ENCODE assay signal across 1 cellular context in the genomic region with DNA sequence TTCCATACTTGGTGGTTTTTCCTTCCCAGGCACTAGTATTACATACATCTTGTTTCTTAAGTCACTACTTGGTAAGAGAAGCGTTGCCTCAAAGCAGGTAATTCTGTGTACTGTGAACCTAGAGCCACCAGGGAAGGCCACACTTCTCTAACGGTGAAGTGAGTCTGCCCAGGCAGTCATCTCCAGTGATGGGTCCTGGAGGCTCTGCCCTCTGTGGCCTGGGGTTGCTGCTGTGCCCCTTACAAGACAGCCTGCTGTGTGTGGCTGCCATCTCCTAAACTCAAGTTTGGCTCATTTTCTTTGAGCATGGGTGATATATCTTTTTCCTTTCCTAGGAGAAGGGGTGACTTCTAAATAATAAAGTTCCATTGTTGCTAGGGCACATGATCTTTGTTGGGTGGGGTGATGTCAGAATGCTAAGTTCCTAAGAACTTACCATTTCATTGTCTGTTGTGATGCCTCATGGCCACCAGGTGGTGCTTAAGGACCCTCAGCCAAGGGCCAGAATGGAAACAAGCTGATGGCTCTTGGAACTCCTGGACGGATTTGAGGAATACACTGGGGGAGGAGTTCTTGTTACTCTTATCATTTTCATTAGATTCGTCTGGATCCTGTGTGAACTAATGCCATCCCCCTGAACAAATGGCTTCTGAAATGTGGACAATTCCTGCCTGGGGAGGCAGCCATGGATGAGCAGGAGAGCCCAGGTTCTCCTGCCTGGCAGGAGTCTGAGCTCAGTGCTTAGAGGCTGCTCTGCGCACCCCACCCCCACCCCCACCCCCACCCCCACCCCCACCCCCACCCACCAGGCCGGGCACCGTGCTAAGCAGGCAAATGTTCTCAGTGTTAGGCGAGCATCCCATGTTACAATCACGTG.
TF ChIP-seq lines count a peak whose summit lies in the region.

No MANE protein-coding gene starts in this region.

TF ChIP-seq in HCT116, 20 proteins besides CTCF, POLR2A, EP300 and RAD21 (continued from another document):
- TF ChIP-seq, protein P1, sequence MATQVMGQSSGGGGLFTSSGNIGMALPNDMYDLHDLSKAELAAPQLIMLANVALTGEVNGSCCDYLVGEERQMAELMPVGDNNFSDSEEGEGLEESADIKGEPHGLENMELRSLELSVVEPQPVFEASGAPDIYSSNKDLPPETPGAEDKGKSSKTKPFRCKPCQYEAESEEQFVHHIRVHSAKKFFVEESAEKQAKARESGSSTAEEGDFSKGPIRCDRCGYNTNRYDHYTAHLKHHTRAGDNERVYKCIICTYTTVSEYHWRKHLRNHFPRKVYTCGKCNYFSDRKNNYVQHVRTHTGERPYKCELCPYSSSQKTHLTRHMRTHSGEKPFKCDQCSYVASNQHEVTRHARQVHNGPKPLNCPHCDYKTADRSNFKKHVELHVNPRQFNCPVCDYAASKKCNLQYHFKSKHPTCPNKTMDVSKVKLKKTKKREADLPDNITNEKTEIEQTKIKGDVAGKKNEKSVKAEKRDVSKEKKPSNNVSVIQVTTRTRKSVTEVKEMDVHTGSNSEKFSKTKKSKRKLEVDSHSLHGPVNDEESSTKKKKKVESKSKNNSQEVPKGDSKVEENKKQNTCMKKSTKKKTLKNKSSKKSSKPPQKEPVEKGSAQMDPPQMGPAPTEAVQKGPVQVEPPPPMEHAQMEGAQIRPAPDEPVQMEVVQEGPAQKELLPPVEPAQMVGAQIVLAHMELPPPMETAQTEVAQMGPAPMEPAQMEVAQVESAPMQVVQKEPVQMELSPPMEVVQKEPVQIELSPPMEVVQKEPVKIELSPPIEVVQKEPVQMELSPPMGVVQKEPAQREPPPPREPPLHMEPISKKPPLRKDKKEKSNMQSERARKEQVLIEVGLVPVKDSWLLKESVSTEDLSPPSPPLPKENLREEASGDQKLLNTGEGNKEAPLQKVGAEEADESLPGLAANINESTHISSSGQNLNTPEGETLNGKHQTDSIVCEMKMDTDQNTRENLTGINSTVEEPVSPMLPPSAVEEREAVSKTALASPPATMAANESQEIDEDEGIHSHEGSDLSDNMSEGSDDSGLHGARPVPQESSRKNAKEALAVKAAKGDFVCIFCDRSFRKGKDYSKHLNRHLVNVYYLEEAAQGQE (IDR thresholded peaks at IDR 0.05; ENCODE audit: low read depth): no peak
- no peak for TF ChIP-seq FOSL1 (IDR thresholded peaks at IDR 0.05; ENCODE audit: low read depth)
- TF ChIP-seq TCF7L2 (IDR thresholded peaks at IDR 0.05; ENCODE audit: borderline replicate concordance, extremely low read depth, insufficient read depth, insufficient read length): no peak
- TF ChIP-seq SP1 (IDR thresholded peaks at IDR 0.05; ENCODE audit: low read depth): no peak
- TF ChIP-seq YY1 (IDR thresholded peaks at IDR 0.05; ENCODE audit: extremely low read depth, insufficient replicate concordance, low read depth, low read length): no peak
- TF ChIP-seq EZH2 (IDR thresholded peaks at IDR 0.05): no peak
- TF ChIP-seq, protein P2, sequence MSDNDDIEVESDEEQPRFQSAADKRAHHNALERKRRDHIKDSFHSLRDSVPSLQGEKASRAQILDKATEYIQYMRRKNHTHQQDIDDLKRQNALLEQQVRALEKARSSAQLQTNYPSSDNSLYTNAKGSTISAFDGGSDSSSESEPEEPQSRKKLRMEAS (IDR thresholded peaks at IDR 0.05): no peak
- TF ChIP-seq SRF (IDR thresholded peaks at IDR 0.05; ENCODE audit: low read depth): no peak
- TF ChIP-seq EZH2phosphoT487 (IDR thresholded peaks at IDR 0.05; ENCODE audit: borderline replicate concordance): no peak
- TF ChIP-seq, protein P3, sequence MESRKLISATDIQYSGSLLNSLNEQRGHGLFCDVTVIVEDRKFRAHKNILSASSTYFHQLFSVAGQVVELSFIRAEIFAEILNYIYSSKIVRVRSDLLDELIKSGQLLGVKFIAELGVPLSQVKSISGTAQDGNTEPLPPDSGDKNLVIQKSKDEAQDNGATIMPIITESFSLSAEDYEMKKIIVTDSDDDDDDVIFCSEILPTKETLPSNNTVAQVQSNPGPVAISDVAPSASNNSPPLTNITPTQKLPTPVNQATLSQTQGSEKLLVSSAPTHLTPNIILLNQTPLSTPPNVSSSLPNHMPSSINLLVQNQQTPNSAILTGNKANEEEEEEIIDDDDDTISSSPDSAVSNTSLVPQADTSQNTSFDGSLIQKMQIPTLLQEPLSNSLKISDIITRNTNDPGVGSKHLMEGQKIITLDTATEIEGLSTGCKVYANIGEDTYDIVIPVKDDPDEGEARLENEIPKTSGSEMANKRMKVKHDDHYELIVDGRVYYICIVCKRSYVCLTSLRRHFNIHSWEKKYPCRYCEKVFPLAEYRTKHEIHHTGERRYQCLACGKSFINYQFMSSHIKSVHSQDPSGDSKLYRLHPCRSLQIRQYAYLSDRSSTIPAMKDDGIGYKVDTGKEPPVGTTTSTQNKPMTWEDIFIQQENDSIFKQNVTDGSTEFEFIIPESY (IDR thresholded peaks at IDR 0.05; ENCODE audit: extremely low read depth, insufficient replicate concordance, low read length): no peak
- TF ChIP-seq CBX3 (IDR thresholded peaks at IDR 0.05; ENCODE audit: low read depth): no peak; the same call in 1 of the 2 replicates
- no peak for TF ChIP-seq ZFX (IDR thresholded peaks at IDR 0.05)
